8 cellular contexts compared by ENCODE assay signal in the genomic region with DNA sequence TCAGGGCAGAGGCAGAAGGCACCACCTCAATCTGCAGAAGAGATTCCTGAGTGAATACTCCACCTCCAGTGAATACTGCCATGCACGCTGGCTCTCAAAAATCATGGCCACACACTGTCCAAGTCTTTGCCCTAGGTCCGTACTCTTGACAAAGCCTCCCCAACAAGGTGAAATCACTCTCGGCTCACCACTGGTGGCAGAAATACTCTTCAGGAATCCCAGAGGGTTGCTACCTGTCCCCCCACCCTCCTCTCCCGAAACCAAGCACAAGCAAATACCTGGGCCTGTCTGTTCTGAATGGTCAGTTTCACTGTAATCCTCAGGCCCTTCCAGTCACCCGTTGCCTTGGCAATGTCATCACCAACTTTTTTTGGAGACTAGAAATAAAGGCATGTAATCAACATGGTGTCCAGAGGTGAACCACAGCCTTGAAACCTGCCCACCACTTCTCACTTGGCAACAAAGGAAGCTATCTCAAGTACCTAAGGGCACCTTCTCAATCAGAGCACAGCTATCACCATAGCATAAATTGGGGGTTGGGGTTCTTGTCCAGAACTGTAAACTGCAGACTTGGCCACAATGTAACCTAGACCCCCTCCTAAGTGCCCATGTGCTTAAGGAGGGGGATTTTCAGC. TPM values are rescaled to one million over a fixed set of nuclear protein-coding genes. Genes with fewer than 3 reads are reported as not detected.
DNase-seq lines count a peak whose midpoint lies in the region; ATAC-seq, FAIRE-seq and TF ChIP-seq lines count a peak whose summit lies in the region.

No MANE protein-coding gene starts in this region.

- TF ChIP-seq POLR2A in A549 (IDR thresholded peaks at IDR 0.05; ENCODE audit: low read length), result no peak
- TF ChIP-seq POLR2A in adrenal gland (IDR thresholded peaks at IDR 0.05), result no peak
- no peak for TF ChIP-seq POLR2A in lower leg skin (IDR thresholded peaks at IDR 0.05)

- 52% methylated on average over 5 of the region's 5 CpGs for WGBS in A549 (ENCODE audit: missing lambda C conversion rate)
- 44 to 67% (median 54%) methylated on average over 2 to 5 of the region's 5 CpGs for WGBS in adrenal gland, 4 donors
- WGBS in lower leg skin, 2 donors, result 48 to 62% methylated on average over 5 of the region's 5 CpGs

- H3K4me3 Mint-ChIP-seq in HFFc6, result peak overlapping the region; percentile 97

- H3K4me1 Mint-ChIP-seq in HFFc6 (ENCODE audit: low read depth), result peaks cover 47% of the 10 kb centered on the region

- H3K36me3 ChIP-seq in adrenal gland (replicated peaks in 1 of 2), result peaks cover 0 to 55% of the 10 kb centered on the region in 2 donors

- FAIRE-seq in A549 (lab: Jason Lieb, UNC), result no peak

- H3K36me3 Mint-ChIP-seq in HFFc6 (ENCODE audit: low read depth), result peaks cover 74% of the 10 kb centered on the region

- intact Hi-C loops in adrenal gland (cut with DNase I) (no loop called here), lower leg skin (cut with DNase I; ENCODE audit: low total_unique reads) (no loop called here)

- H3K27ac ChIP-seq in A549 (peak overlapping the region; percentile 96 to 99), adrenal gland (peak overlapping the region in 3 of 5 donors; percentile 93)

- H3K27me3 Mint-ChIP-seq in HFFc6 (ENCODE audit: insufficient read depth), result peaks cover 30% of the 10 kb centered on the region

- no peak for TF ChIP-seq EP300 in A549 (IDR thresholded peaks at IDR 0.05)

- TF ChIP-seq CTCF in A549 (IDR thresholded peaks at IDR 0.05) (no peak), HFFc6 (IDR thresholded peaks at IDR 0.05) (no peak), adrenal gland (IDR thresholded peaks at IDR 0.05) (no peak), lower leg skin (IDR thresholded peaks at IDR 0.05) (no peak)

- peaks cover 62% of the 10 kb centered on the region for H3K9me3 Mint-ChIP-seq in HFFc6

- H3K4me2 ChIP-seq in A549, result peak overlapping the region; percentile 95

- POLR2A ChIA-PET in A549 (lab: Yijun Ruan, JAX), result interaction anchor here (2.2 to 3.3 kb wide), 3 partner anchors 25 to 224 kb away, joined by 7 to 25 read pairs (median 23); partner anchors contain the start of genes SLC2A8 and ZNF79

- peak overlapping the region; percentile 98 for H3K4me3 ChIP-seq in A549
- H3K4me3 ChIP-seq in adrenal gland, result peak overlapping the region in 1 of 4 donors; percentile 76
- H3K4me3 ChIP-seq in lower leg skin (ENCODE audit: low read depth, poor library complexity, severe bottlenecking), result peak overlapping the region; percentile 97

- DNase-seq in A549 (ENCODE audit: low read depth in 1 of 2, low spot score in 1 of 2) (no peak), HFFc6 (no peak), adrenal gland (no peak), lower leg skin (ENCODE audit: low spot score in 2 of 2) (no peak), NCI-H146 treated with DMSO at 0.1 percent for 48 hours (lab: John Stamatoyannopoulos, UW; ENCODE audit: unreplicated experiment) (no peak)
- no peak for DNase-seq in activated effector memory CD4-positive, alpha-beta T cell treated with Interleukin-2 at 50 U/mL for 16 hours

- H3K27ac Mint-ChIP-seq in HFFc6, result peak overlapping the region; percentile 94

- H3K4me1 ChIP-seq in A549 (peaks cover 17% of the 10 kb centered on the region), adrenal gland (replicated peaks in 1 of 2) (peaks cover 16 to 38% of the 10 kb centered on the region in 2 donors)

- H3K9me3 ChIP-seq in A549, result peaks cover 48% of the 10 kb centered on the region
- H3K9me3 ChIP-seq in adrenal gland (replicated peaks in 1 of 3), result no peaks in the 10 kb centered on the region

- TF ChIP-seq RAD21 in A549 (conservative IDR thresholded peaks at IDR 0.05 in 1 of 2, IDR thresholded peaks at IDR 0.05 in 1 of 2), result no peak

- no peaks in the 10 kb centered on the region for H3K27me3 ChIP-seq in adrenal gland

- no peak for ATAC-seq in A549
- ATAC-seq in GM19395 (IDR thresholded peaks at IDR 0.05; ENCODE audit: unreplicated experiment), result no peak
- ATAC-seq in GM21515 (IDR thresholded peaks at IDR 0.05; ENCODE audit: unreplicated experiment), result no peak

- CTCF ChIA-PET in A549 (lab: Yijun Ruan, JAX), result no interaction called here

TF ChIP-seq in A549, 52 proteins besides CTCF, POLR2A, EP300 and RAD21:
- TF ChIP-seq HOXB13 (CRISPR knock-in tag; IDR thresholded peaks at IDR 0.05; ENCODE audit: low read depth) (no peak), ZNF302 (CRISPR knock-in tag; IDR thresholded peaks at IDR 0.05) (no peak), HOXA7 (CRISPR knock-in tag; IDR thresholded peaks at IDR 0.05) (no peak), E2F6 (IDR thresholded peaks at IDR 0.05; ENCODE audit: borderline replicate concordance, low read depth) (no peak)

RNA-seq across cellular contexts. Expression of gene RPL12, which starts 1.8 kb away (rescaled TPM):
- polyA plus RNA-seq in A549 (2011; rRNA removed) (1,891 and 2,198 TPM in 2 replicates), A549 (2017; fragmentation: RNase III; extraction: RNeasy Plus Mini Kit Qiagen cat#74134 plus additional on column Dnase treatment) (2,384 to 2,622 TPM (median 2,519 TPM) in 3 replicates), adrenal gland (1,000 to 10,000 TPM; 1,610 to 4,212 (median 2,925) TPM)
- polyA plus RNA-seq in A549 (2012; cell fraction: cytosol; rRNA removed), result 2,114 and 2,323 TPM in 2 replicates
- 721 and 1,502 TPM in 2 replicates for polyA plus RNA-seq in A549 (2012; cell fraction: nucleus; rRNA removed)
- polyA minus RNA-seq in A549 (2011; rRNA and poly(A)+ RNA removed), result 616 and 1,237 TPM in 2 replicates
- 1,000 to 10,000 TPM in 4 of 6 experiments, 100 to 1,000 TPM in 2; 953 to 1,196 (median 1,072) TPM for total RNA-seq in HFFc6 (2021; fragmentation: NEBNext Ultra II Directional; extraction: Animal tissue kit (Norgen Biotek cat#: 25700))
- total RNA-seq in adrenal gland (1,000 to 10,000 TPM in 6 of 8 donors, 100 to 1,000 TPM in 2; 879 to 2,396 (median 1,368) TPM), lower leg skin (1,000 to 10,000 TPM; 2,461 to 2,856 (median 2,671) TPM)

RNA-seq across cellular contexts. Expression of gene LRSAM1, which starts 1.9 kb away (rescaled TPM):
- polyA plus RNA-seq in A549 (2011; rRNA removed) (5.1 and 6.4 TPM in 2 replicates), A549 (2017; fragmentation: RNase III; extraction: RNeasy Plus Mini Kit Qiagen cat#74134 plus additional on column Dnase treatment) (9.2 to 10.5 TPM (median 10.0 TPM) in 3 replicates), adrenal gland (10 to 100 TPM in 2 of 3 donors, 1 to 10 TPM in 1; 6.8 to 74.8 (median 36.8) TPM)
- polyA plus RNA-seq in A549 (2012; cell fraction: cytosol; rRNA removed), result 7.6 and 9.1 TPM in 2 replicates
- polyA plus RNA-seq in A549 (2012; cell fraction: nucleus; rRNA removed), result 31.8 and 46.4 TPM in 2 replicates
- 5.7 and 8.9 TPM in 2 replicates for polyA minus RNA-seq in A549 (2011; rRNA and poly(A)+ RNA removed)
- 10 to 100 TPM; 12.1 to 15.9 (median 13.4) TPM for total RNA-seq in HFFc6 (2021; fragmentation: NEBNext Ultra II Directional; extraction: Animal tissue kit (Norgen Biotek cat#: 25700))
- total RNA-seq in adrenal gland (10 to 100 TPM; 18.3 to 31.0 (median 29.3) TPM), lower leg skin (10 to 100 TPM; 37.9 to 47.9 (median 41.9) TPM)

RNA-seq across cellular contexts. Expression of gene ZNF79, which starts 25.3 kb away (rescaled TPM):
- polyA plus RNA-seq in A549 (2011; rRNA removed) (5.7 and 7.4 TPM in 2 replicates), A549 (2017; fragmentation: RNase III; extraction: RNeasy Plus Mini Kit Qiagen cat#74134 plus additional on column Dnase treatment) (4.9 to 5.5 TPM (median 5.1 TPM) in 3 replicates), adrenal gland (1 to 10 TPM; 5.5 to 7.5 (median 6.8) TPM)
- polyA plus RNA-seq in A549 (2012; cell fraction: cytosol; rRNA removed), result 2.5 and 2.7 TPM in 2 replicates
- polyA plus RNA-seq in A549 (2012; cell fraction: nucleus; rRNA removed), result 3.5 and 4.7 TPM in 2 replicates
- 21.3 and 26.9 TPM in 2 replicates for polyA minus RNA-seq in A549 (2011; rRNA and poly(A)+ RNA removed)
- total RNA-seq in HFFc6 (2021; fragmentation: NEBNext Ultra II Directional; extraction: Animal tissue kit (Norgen Biotek cat#: 25700)), result 1 to 10 TPM; 6.7 to 8.5 (median 7.6) TPM
- total RNA-seq in adrenal gland (10 to 100 TPM in 7 of 8 donors, 1 to 10 TPM in 1; 9.6 to 16.5 (median 12.0) TPM), lower leg skin (10 to 100 TPM in 1 of 4 donors, 1 to 10 TPM in 3; 9.2 to 12.1 (median 9.8) TPM)

RNA-seq across cellular contexts. Expression of gene SLC2A8, which starts 52.5 kb away (rescaled TPM):
- 7.3 and 8.3 TPM in 2 replicates for polyA plus RNA-seq in A549 (2011; rRNA removed)
- 14.2 and 24.1 TPM in 2 replicates for polyA plus RNA-seq in A549 (2012; cell fraction: cytosol; rRNA removed)
- polyA plus RNA-seq in A549 (2012; cell fraction: nucleus; rRNA removed), result 37.4 and 58.1 TPM in 2 replicates
- polyA plus RNA-seq in A549 (2017; fragmentation: RNase III; extraction: RNeasy Plus Mini Kit Qiagen cat#74134 plus additional on column Dnase treatment), result 16.0 to 16.3 TPM (median 16.3 TPM) in 3 replicates
- 9.9 and 10.5 TPM in 2 replicates for polyA minus RNA-seq in A549 (2011; rRNA and poly(A)+ RNA removed)
- 10 to 100 TPM; 11.5 to 13.6 (median 12.5) TPM for total RNA-seq in HFFc6 (2021; fragmentation: NEBNext Ultra II Directional; extraction: Animal tissue kit (Norgen Biotek cat#: 25700))
- total RNA-seq in adrenal gland, result 100 to 1,000 TPM in 1 of 8 donors, 10 to 100 TPM in 7; 35.2 to 121 (median 68.6) TPM
- 10 to 100 TPM; 17.1 to 66.6 (median 54.1) TPM for polyA plus RNA-seq in adrenal gland
- total RNA-seq in lower leg skin, result 10 to 100 TPM; 17.6 to 28.7 (median 23.6) TPM
